9 cellular contexts compared by ENCODE assay signal in the genomic region with DNA sequence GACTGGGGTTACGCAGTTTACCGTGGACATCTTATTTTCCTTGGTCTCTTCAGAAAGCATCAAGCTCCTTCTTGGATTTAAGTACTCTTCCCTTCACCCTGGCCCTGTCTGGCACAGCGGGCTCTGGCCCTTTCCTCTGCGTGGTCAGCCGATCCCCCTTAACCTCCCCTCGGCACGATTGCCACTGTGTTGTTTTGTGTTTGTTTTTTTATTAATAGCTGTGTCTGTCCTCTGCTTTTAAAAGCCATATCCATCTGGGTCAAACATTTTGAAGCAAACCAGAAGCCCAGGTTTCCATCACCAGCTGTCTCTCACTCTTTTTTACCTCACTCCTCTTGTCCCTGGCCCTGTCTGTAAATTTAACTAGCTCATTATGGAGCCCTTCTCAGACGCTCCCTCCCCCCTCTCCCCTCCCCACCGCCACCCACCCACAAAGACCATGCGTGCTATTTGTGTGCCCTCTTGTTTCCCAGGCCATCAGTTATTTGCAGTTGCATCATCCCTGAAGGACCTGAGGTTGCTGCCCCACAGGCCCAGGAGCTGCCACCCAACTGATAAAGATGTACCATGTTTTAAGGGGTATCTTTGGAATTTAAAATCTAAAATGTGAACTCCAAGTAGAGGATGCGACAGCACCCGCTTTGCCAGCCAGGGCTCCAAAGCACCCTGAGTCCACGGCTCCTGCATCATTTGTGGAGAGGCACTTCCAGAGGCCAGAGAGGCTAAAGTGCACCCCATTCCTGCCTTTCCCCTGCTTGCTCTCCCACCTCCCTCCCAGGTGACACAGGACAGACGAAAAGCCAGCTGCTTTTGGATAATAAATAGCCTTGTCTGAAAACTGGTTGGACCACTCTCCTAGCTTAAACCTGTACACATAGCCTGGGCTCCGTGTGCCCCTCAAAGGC. TPM values are rescaled to one million over a fixed set of nuclear protein-coding genes. Genes with fewer than 3 reads are reported as not detected.
DNase-seq lines count a peak whose midpoint lies in the region; ATAC-seq and TF ChIP-seq lines count a peak whose summit lies in the region.
"Had no signal": no experiment of that assay in that cellular context is flagged by ENCODE, and none has a peak within 500 bp of the region (broad histone marks: within the 10 kb centered on the region; RNA-seq: fewer than 3 reads in every experiment).

No MANE protein-coding gene starts in this region.

- H3K9ac ChIP-seq in mucosa of rectum (ENCODE audit: low read depth in 1 of 2, low read length in 2 of 2), result peak overlapping the region in 1 of 2 donors; percentile 47

- peak overlapping the region; percentile 100 for H3K27ac Mint-ChIP-seq in CD4-positive, CD25-positive, alpha-beta regulatory T cell

- H3K36me3 ChIP-seq in CD4-positive, CD25-positive, alpha-beta regulatory T cell (ENCODE audit: control insufficient read depth, insufficient read depth, low read length), result peaks cover 9% of the 10 kb centered on the region
- H3K36me3 ChIP-seq in KOPT-K1 (ENCODE audit: insufficient read depth, low read length) (peaks cover 49% of the 10 kb centered on the region), mucosa of rectum (ENCODE audit: control insufficient read depth in 2 of 2, insufficient read depth in 2 of 2, low read length in 2 of 2) (no peaks in the 10 kb centered on the region)

- ATAC-seq in CD4-positive, CD25-positive, alpha-beta regulatory T cell (ENCODE audit: low read depth in 2 of 2), result no peak
- ATAC-seq in GM18519 (IDR thresholded peaks at IDR 0.05; ENCODE audit: low FRiP score, unreplicated experiment), result no peak
- ATAC-seq: PC-3 had no signal

- H3K4me1 ChIP-seq in CD4-positive, CD25-positive, alpha-beta regulatory T cell (ENCODE audit: control insufficient read depth, insufficient read depth, low read length, poor library complexity, severe bottlenecking), result peaks cover 64% of the 10 kb centered on the region
- H3K4me1 ChIP-seq in mucosa of rectum (ENCODE audit: control insufficient read depth in 2 of 2, insufficient read depth in 2 of 2, low read length in 2 of 2), result peaks cover 4 to 11% of the 10 kb centered on the region in 2 donors

- no peaks in the 10 kb centered on the region for H3K9me3 ChIP-seq in CD4-positive, CD25-positive, alpha-beta regulatory T cell (ENCODE audit: control insufficient read depth in 2 of 2, low read length in 2 of 2)
- H3K9me3 ChIP-seq in KOPT-K1 (ENCODE audit: insufficient read depth, low read length, poor library complexity, severe bottlenecking) (no peaks in the 10 kb centered on the region), mucosa of rectum (ENCODE audit: control insufficient read depth in 2 of 2, low read length in 2 of 2) (no peaks in the 10 kb centered on the region)

- H3K27ac ChIP-seq in CD4-positive, CD25-positive, alpha-beta regulatory T cell (ENCODE audit: insufficient read depth, low read length, poor library complexity, severe bottlenecking), result peak overlapping the region; percentile 99
- H3K27ac ChIP-seq in KOPT-K1 (ENCODE audit: low read depth, low read length, poor library complexity, severe bottlenecking), result peak overlapping the region; percentile 94
- peak overlapping the region in 1 of 2 donors; percentile 61 for H3K27ac ChIP-seq in mucosa of rectum (ENCODE audit: low read depth in 2 of 2, low read length in 2 of 2)

- TF ChIP-seq CTCF in foreskin fibroblast (IDR thresholded peaks at IDR 0.05; ENCODE audit: low read depth, low read length), result no peak

- H3K9me3 Mint-ChIP-seq in CD4-positive, CD25-positive, alpha-beta regulatory T cell, result peaks cover 0 to 9% (median 0%) of the 10 kb centered on the region in 7 donors

- peaks cover 44% of the 10 kb centered on the region for H3K36me3 Mint-ChIP-seq in CD4-positive, CD25-positive, alpha-beta regulatory T cell

- peaks cover 22 to 51% (median 33%) of the 10 kb centered on the region in 4 donors for H3K4me1 Mint-ChIP-seq in CD4-positive, CD25-positive, alpha-beta regulatory T cell

- H3K27me3 Mint-ChIP-seq in CD4-positive, CD25-positive, alpha-beta regulatory T cell, result peaks cover 25% of the 10 kb centered on the region

- DNase-seq in CD4-positive, CD25-positive, alpha-beta regulatory T cell, result peak in 2 of 3 donors; percentile 27 to 71
- DNase-seq in activated naive CD4-positive, alpha-beta T cell treated with anti-CD3 and anti-CD28 coated beads, Interleukin-2, amount 50 U/mL, for 16 hours, result peak; percentile 38
- no peak for DNase-seq in NAMALWA (ENCODE audit: low spot score)
- DNase-seq in foreskin fibroblast, result no peak
- no peak for DNase-seq in foreskin melanocyte
- DNase-seq: PC-3 had no signal

- H3K4me3 ChIP-seq in CD4-positive, CD25-positive, alpha-beta regulatory T cell (ENCODE audit: low read depth, low read length), result peak overlapping the region; percentile 99
- peak overlapping the region; percentile 1 to 48 for H3K4me3 ChIP-seq in mucosa of rectum (ENCODE audit: low read length in 2 of 2)
- no peak overlapping the region for H3K4me3 ChIP-seq in foreskin fibroblast (ENCODE audit: low read depth in 1 of 2, low read length in 2 of 2)

- peak overlapping the region; percentile 94 to 99 (median 96) for H3K4me3 Mint-ChIP-seq in CD4-positive, CD25-positive, alpha-beta regulatory T cell

- H3K27me3 ChIP-seq in CD4-positive, CD25-positive, alpha-beta regulatory T cell (ENCODE audit: control insufficient read depth, insufficient read depth, low read length), result no peaks in the 10 kb centered on the region
- peaks cover 3 to 16% of the 10 kb centered on the region in 2 donors for H3K27me3 ChIP-seq in mucosa of rectum (ENCODE audit: control insufficient read depth in 2 of 2, insufficient read depth in 2 of 2, low read length in 2 of 2)

RNA-seq across cellular contexts. Expression of gene BCL11B, which starts 3.9 kb away (rescaled TPM):
- 210 TPM for total RNA-seq in CD4-positive, CD25-positive, alpha-beta regulatory T cell
- polyA plus RNA-seq in CD4-positive, CD25-positive, alpha-beta regulatory T cell, result 1 to 10 TPM; 5.3 to 5.7 (median 5.4) TPM

Comparison
In these comparisons a context has a peak if more than half of its experiments do, and no peak if none do; other contexts are left out.
1. DNase-seq: peak in CD4-positive, CD25-positive, alpha-beta regulatory T cell (2 of 3) and activated naive CD4-positive, alpha-beta T cell treated with anti-CD3 and anti-CD28 coated beads, Interleukin-2, amount 50 U/mL, for 16 hours (single experiment); none in NAMALWA (single experiment), foreskin fibroblast (0 of 2) and foreskin melanocyte (single experiment).
2. H3K4me3 ChIP-seq: peak in CD4-positive, CD25-positive, alpha-beta regulatory T cell (single experiment) and mucosa of rectum (2 of 2); none in foreskin fibroblast (0 of 2).